11 cellular contexts compared by ENCODE assay signal in genomic region chr6:30495993-30496392, GRCh38. TPM values are rescaled to one million over a fixed set of nuclear protein-coding genes. Genes with fewer than 3 reads are reported as not detected.
DNase-seq lines count a peak whose midpoint lies in the region; ATAC-seq, FAIRE-seq and TF ChIP-seq lines count a peak whose summit lies in the region.
"Had no signal": no experiment of that assay in that cellular context is flagged by ENCODE, and none has a peak within 500 bp of the region (broad histone marks: within the 10 kb centered on the region; RNA-seq: fewer than 3 reads in every experiment).

No MANE protein-coding gene starts in this region.

- TF ChIP-seq CTCF in activated B cell treated with CpG ODN at 0.5 μM for 24 hours (IDR thresholded peaks at IDR 0.05) (no peak), keratinocyte (optimal IDR thresholded peaks at IDR 0.05 in 1 of 3, IDR thresholded peaks at IDR 0.05 in 1 of 3, conservative IDR thresholded peaks at IDR 0.05 in 1 of 3; ENCODE audit: extremely low read depth in 1 of 3, insufficient read depth in 2 of 3, low read length in 3 of 3) (no peak), Calu3 (IDR thresholded peaks at IDR 0.05; ENCODE audit: unreplicated experiment) (no peak)

- no peaks in the 10 kb centered on the region for H3K27me3 Mint-ChIP-seq in activated T-cell treated with anti-CD3 and anti-CD28 coated beads, Interleukin-2, amount 50 U/mL, for 72 hours (ENCODE audit: low read depth)
- no peaks in the 10 kb centered on the region for H3K27me3 Mint-ChIP-seq in activated B cell treated with CpG ODN at 0.5 μM for 24 hours
- H3K27me3 Mint-ChIP-seq in stimulated activated naive CD8-positive, alpha-beta T cell treated with anti-CD3 and anti-CD28 coated beads, Interleukin-15, amount 100 ng/mL, for 72 hours: no peaks in the 10 kb centered on the region
- H3K27me3 Mint-ChIP-seq in Calu3 (ENCODE audit: unreplicated experiment): no peaks in the 10 kb centered on the region

- H4K20me1 ChIP-seq in keratinocyte (ENCODE audit: control insufficient read depth, extremely low read depth, insufficient read depth, low read length): peaks cover 3% of the 10 kb centered on the region

- no peak overlapping the region for H3K4me3 ChIP-seq in keratinocyte (ENCODE audit: control insufficient read depth in 2 of 3, extremely low read depth in 1 of 3, insufficient read depth in 2 of 3, low read depth in 1 of 3, low read length in 3 of 3)

- BruUV-seq in Calu3 (replicated peaks; lab: Mats Ljungman, UMichigan): no TSS peak

- intact Hi-C loops in activated B cell treated with CpG ODN at 0.5 μM for 24 hours (cut with micrococcal nuclease): loop anchor here (1.0 kb wide), 1 partner anchor 12 kb away; no protein-coding TSS in a partner anchor
- intact Hi-C loops in Calu3 (cut with micrococcal nuclease; ENCODE audit: unreplicated experiment): no loop called here

- peak in 1 of 2 donors; percentile 4 for ATAC-seq in activated T-cell treated with anti-CD3 and anti-CD28 coated beads, Interleukin-2, amount 50 U/mL, for 72 hours (replicated peaks in 1 of 2)
- ATAC-seq in activated B cell treated with CpG ODN at 0.5 μM for 24 hours (ENCODE audit: low read depth): no peak
- no peak for ATAC-seq in stimulated activated naive CD8-positive, alpha-beta T cell treated with anti-CD3 and anti-CD28 coated beads, Interleukin-15, amount 100 ng/mL, for 72 hours

- no peaks in the 10 kb centered on the region for H3K27me3 ChIP-seq in keratinocyte (ENCODE audit: control insufficient read depth, extremely low read depth, insufficient read depth, low read length)

- H3K4me1 ChIP-seq in keratinocyte (ENCODE audit: control insufficient read depth, extremely low read depth, insufficient read depth, low read length): peaks cover 23% of the 10 kb centered on the region

- peak overlapping the region in 1 of 2 donors; percentile 54 for H3K4me3 Mint-ChIP-seq in activated T-cell treated with anti-CD3 and anti-CD28 coated beads, Interleukin-2, amount 50 U/mL, for 72 hours
- no peak overlapping the region for H3K4me3 Mint-ChIP-seq in activated B cell treated with CpG ODN at 0.5 μM for 24 hours
- peak overlapping the region; percentile 4 to 52 for H3K4me3 Mint-ChIP-seq in stimulated activated naive CD8-positive, alpha-beta T cell treated with anti-CD3 and anti-CD28 coated beads, Interleukin-15, amount 100 ng/mL, for 72 hours
- H3K4me3 Mint-ChIP-seq in Calu3 (ENCODE audit: low read depth, unreplicated experiment): no peak overlapping the region

- H3K9me3 ChIP-seq in keratinocyte (ENCODE audit: control insufficient read depth, low read depth, low read length): no peaks in the 10 kb centered on the region

- peaks cover 11% of the 10 kb centered on the region for H3K79me2 ChIP-seq in keratinocyte (ENCODE audit: control insufficient read depth, insufficient read depth, low read length)

- H3K27ac Mint-ChIP-seq in activated T-cell treated with anti-CD3 and anti-CD28 coated beads, Interleukin-2, amount 50 U/mL, for 72 hours: peak overlapping the region; percentile 20
- H3K27ac Mint-ChIP-seq in activated B cell treated with CpG ODN at 0.5 μM for 24 hours (peak overlapping the region; percentile 81), Calu3 (ENCODE audit: unreplicated experiment) (no peak overlapping the region)
- peak overlapping the region; percentile 6 to 47 for H3K27ac Mint-ChIP-seq in stimulated activated naive CD8-positive, alpha-beta T cell treated with anti-CD3 and anti-CD28 coated beads, Interleukin-15, amount 100 ng/mL, for 72 hours

- POLR2A ChIA-PET in activated B cell treated with CpG ODN at 0.5 μM for 24 hours (lab: Charles Lee): interaction anchor here (1.2 to 11.6 kb wide), 7 partner anchors 11 to 58 kb away, joined by 3 to 460 read pairs (median 11); no protein-coding TSS in a partner anchor

- H3K27ac ChIP-seq in keratinocyte (ENCODE audit: control insufficient read depth, insufficient read depth, low read length): peak overlapping the region; percentile 42

- peak overlapping the region; percentile 10 for H3K9ac ChIP-seq in keratinocyte (ENCODE audit: control insufficient read depth, extremely low read depth, insufficient read depth, low read length)

- no peak overlapping the region for H2AFZ ChIP-seq in keratinocyte (ENCODE audit: control insufficient read depth, low read length)

- H3K4me2 ChIP-seq in keratinocyte (ENCODE audit: control insufficient read depth, extremely low read depth, insufficient read depth, low read depth, low read length): peak overlapping the region; percentile 11

- no peak for FAIRE-seq in keratinocyte (lab: Jason Lieb, UNC)

- H3K4me1 Mint-ChIP-seq in activated T-cell treated with anti-CD3 and anti-CD28 coated beads, Interleukin-2, amount 50 U/mL, for 72 hours (ENCODE audit: low read depth): peaks cover 87% of the 10 kb centered on the region
- H3K4me1 Mint-ChIP-seq in activated B cell treated with CpG ODN at 0.5 μM for 24 hours: peaks cover 87% of the 10 kb centered on the region
- H3K4me1 Mint-ChIP-seq in stimulated activated naive CD8-positive, alpha-beta T cell treated with anti-CD3 and anti-CD28 coated beads, Interleukin-15, amount 100 ng/mL, for 72 hours: peaks cover 86% of the 10 kb centered on the region
- peaks cover 24% of the 10 kb centered on the region for H3K4me1 Mint-ChIP-seq in Calu3 (ENCODE audit: low read depth, unreplicated experiment)

- peaks cover 26 to 32% of the 10 kb centered on the region in 2 donors for H3K36me3 Mint-ChIP-seq in activated T-cell treated with anti-CD3 and anti-CD28 coated beads, Interleukin-2, amount 50 U/mL, for 72 hours (ENCODE audit: insufficient read depth in 2 of 2)
- H3K36me3 Mint-ChIP-seq in activated B cell treated with CpG ODN at 0.5 μM for 24 hours (ENCODE audit: low read depth): peaks cover 37% of the 10 kb centered on the region
- H3K36me3 Mint-ChIP-seq in Calu3 (ENCODE audit: insufficient read depth, unreplicated experiment): peaks cover 34% of the 10 kb centered on the region

- DNase-seq in activated T-cell treated with anti-CD3 and anti-CD28 coated beads, Interleukin-2, amount 50 U/mL, for 72 hours: no peak
- no peak for DNase-seq in activated T-cell treated with anti-CD3 and anti-CD28 coated beads for 4 hours
- no peak for DNase-seq in activated B cell treated with CpG ODN at 0.5 μM for 24 hours
- no peak for DNase-seq in keratinocyte (ENCODE audit: low read depth, low spot score)
- no peak for DNase-seq in stimulated activated naive CD8-positive, alpha-beta T cell treated with anti-CD3 and anti-CD28 coated beads, Interleukin-15, amount 100 ng/mL, for 72 hours
- no peak for DNase-seq in SKM-1 treated with dmso at 0.1 percent for 144 hours (lab: John Stamatoyannopoulos, UW; ENCODE audit: unreplicated experiment)
- no peak for DNase-seq in NCI-H510A treated with DMSO at 0.1 percent for 48 hours (lab: John Stamatoyannopoulos, UW)
- DNase-seq in Calu3: no peak
- DNase-seq: caudate nucleus, NCI-H1417 treated with DMSO at 0.1 percent for 48 hours, SHP77 had no signal

- dilution Hi-C loops in keratinocyte (cut with MboI; ENCODE audit: extremely low pct_ligation_motif_present, low sequenced_read_pairs): no loop called here

- H3K9me1 ChIP-seq in keratinocyte (ENCODE audit: control insufficient read depth, extremely low read depth, insufficient read depth, low read length): no peaks in the 10 kb centered on the region

- peaks cover 21 to 22% of the 10 kb centered on the region in 2 experiments for H3K36me3 ChIP-seq in keratinocyte (ENCODE audit: control insufficient read depth in 2 of 2, extremely low read depth in 1 of 2, insufficient read depth in 2 of 2, low read length in 2 of 2)

- CTCF ChIA-PET in activated B cell treated with CpG ODN at 0.5 μM for 24 hours (lab: Charles Lee) (interaction anchor here (0.9 to 8.1 kb wide), 7 partner anchors 9 to 47 kb away, joined by 3 to 83 read pairs (median 5); no protein-coding TSS in a partner anchor), Calu3 (lab: Charles Lee) (interaction anchor here (0.6 to 1.6 kb wide), 5 partner anchors 14 to 217 kb away, joined by 3 to 5 read pairs (median 3); no protein-coding TSS in a partner anchor)

- no peaks in the 10 kb centered on the region for H3K9me3 Mint-ChIP-seq in activated T-cell treated with anti-CD3 and anti-CD28 coated beads, Interleukin-2, amount 50 U/mL, for 72 hours
- no peaks in the 10 kb centered on the region for H3K9me3 Mint-ChIP-seq in activated B cell treated with CpG ODN at 0.5 μM for 24 hours
- H3K9me3 Mint-ChIP-seq in stimulated activated naive CD8-positive, alpha-beta T cell treated with anti-CD3 and anti-CD28 coated beads, Interleukin-15, amount 100 ng/mL, for 72 hours: no peaks in the 10 kb centered on the region
- no peaks in the 10 kb centered on the region for H3K9me3 Mint-ChIP-seq in Calu3 (ENCODE audit: low read depth, unreplicated experiment)

RNA-seq across cellular contexts. Expression of gene HLA-E, which starts 6.7 kb away (rescaled TPM):
- total RNA-seq in activated T-cell treated with anti-CD3 and anti-CD28 coated beads, Interleukin-2, amount 50 U/mL, for 72 hours: 100 to 1,000 TPM; 713 to 829 TPM
- total RNA-seq in activated B cell treated with CpG ODN at 0.5 μM for 24 hours (737 and 740 TPM in 2 replicates), Calu3 (2022) (161 and 230 TPM in 2 replicates)
- 108 to 177 TPM (median 123 TPM) in 3 replicates for polyA plus RNA-seq in keratinocyte
- 103 TPM for polyA plus RNA-seq in keratinocyte (2011; ENCODE audit: low read depth)
- 77.7 and 98.8 TPM in 2 replicates for polyA plus RNA-seq in keratinocyte (2011; cell fraction: cytosol; rRNA removed)
- 209 and 216 TPM in 2 replicates for polyA plus RNA-seq in keratinocyte (2011; cell fraction: nucleus; rRNA removed)
- polyA plus RNA-seq in keratinocyte (2012; ENCODE audit: low replicate concordance): 127 and 177 TPM in 2 replicates
- 97.8 to 136 TPM (median 115 TPM) in 3 replicates for polyA minus RNA-seq in keratinocyte
- 130 TPM for polyA minus RNA-seq in keratinocyte (2011; cell fraction: cytosol; rRNA and poly(A)+ RNA removed)
- 141 and 156 TPM in 2 replicates for polyA minus RNA-seq in keratinocyte (2011; cell fraction: nucleus; rRNA and poly(A)+ RNA removed)

Comparison
In these comparisons a context has a peak if more than half of its experiments do, and no peak if none do; other contexts are left out.
1. H3K4me3 Mint-ChIP-seq: peak in stimulated activated naive CD8-positive, alpha-beta T cell treated with anti-CD3 and anti-CD28 coated beads, Interleukin-15, amount 100 ng/mL, for 72 hours (2 of 2); none in activated B cell treated with CpG ODN at 0.5 μM for 24 hours (single experiment) and Calu3 (single experiment).